Comparison of ENCODE assay signal across 17 cellular contexts in the genomic region with DNA sequence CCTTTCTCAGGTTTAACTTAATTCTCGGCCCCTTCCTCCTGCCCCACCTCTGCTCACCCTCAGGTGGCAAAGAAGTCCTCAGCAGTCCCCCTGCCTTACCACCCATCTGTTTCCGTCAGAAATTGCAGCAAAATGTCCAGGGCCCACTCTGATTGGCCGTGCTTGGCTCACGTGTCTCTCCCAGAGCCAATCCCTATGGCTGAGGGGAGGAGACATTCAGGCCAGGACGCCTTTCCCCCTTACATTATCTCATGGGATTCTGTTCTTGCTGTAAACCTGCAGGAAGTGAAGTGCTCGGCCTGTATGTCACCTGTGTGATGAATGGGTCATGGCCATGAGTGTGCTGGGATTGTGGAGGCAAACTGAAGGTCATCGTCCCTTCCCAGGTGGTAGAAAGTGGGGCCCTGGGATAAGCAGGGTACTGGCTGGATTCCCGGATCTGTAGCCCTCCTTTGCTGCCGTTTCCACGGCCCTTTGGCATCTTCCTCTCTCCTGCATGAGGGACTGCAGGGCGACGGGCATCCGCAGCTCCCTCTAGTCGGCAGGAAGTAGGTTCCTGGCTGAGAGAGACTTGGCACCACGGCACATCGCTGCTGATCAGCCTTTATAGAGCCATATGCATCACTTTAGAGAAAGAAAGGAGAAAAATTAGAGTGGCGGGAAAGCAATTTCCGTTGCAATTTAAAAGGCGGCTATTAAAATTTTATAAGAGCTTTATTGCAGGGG.
DNase-seq lines count a peak whose midpoint lies in the region; ATAC-seq, FAIRE-seq and TF ChIP-seq lines count a peak whose summit lies in the region.
"Had no signal": no experiment of that assay in that cellular context is flagged by ENCODE, and none has a peak within 500 bp of the region (broad histone marks: within the 10 kb centered on the region; RNA-seq: fewer than 3 reads in every experiment).

No MANE protein-coding gene starts in this region.

- DNase-seq in A172 (ENCODE audit: low spot score) (peak; percentile 25), K562 (ENCODE audit: extremely low read depth in 1 of 4, low spot score in 3 of 4) (peak; percentile 28 to 49 (median 40)), lung microvascular endothelial cell (ENCODE audit: low read depth in 2 of 2) (peak; percentile 61 to 83), COR-L47 (lab: John Stamatoyannopoulos, UW) (no peak), KBM-7 (no peak)
- no peak for DNase-seq in stimulated activated CD8-positive, alpha-beta memory T cell treated with anti-CD3 and anti-CD28 coated beads, Interleukin-4, amount 100 ng/mL, for 48 hours
- DNase-seq: activated CD4-positive, CD25-positive, alpha-beta regulatory T cell treated with anti-CD3 and anti-CD28 coated beads, Interleukin-2, amount 50 U/mL, for 72 hours; activated gamma-delta T cell; foreskin keratinocyte; NCI-H2029; stimulated activated CD4-positive, alpha-beta T cell treated with anti-CD3 and anti-CD28 coated beads, Interleukin-2, amount 100 ng/mL, for 48 hours had no signal

- H2AFZ ChIP-seq in K562 (ENCODE audit: low read depth, low read length), result 0 out of 2 replicates have a peak overlapping the region, but pooled peaks have one; percentile 1
- H2AFZ ChIP-seq: parathyroid adenoma had no signal

- WGBS in HUES64, result 91% methylated on average over 18 of the region's 19 CpGs
- WGBS in K562 (ENCODE audit: insufficient coverage, low coverage, missing lambda C conversion rate), result 28% methylated on average over 19 of the region's 19 CpGs

- TF ChIP-seq RAD21 in K562 (CRISPR knock-in tag; conservative IDR thresholded peaks at IDR 0.05 in 1 of 2, IDR thresholded peaks at IDR 0.05 in 1 of 2), result no peak

- H3K36me3 ChIP-seq in HUES64 (ENCODE audit: insufficient read depth, low read length), result no peaks in the 10 kb centered on the region
- no peaks in the 10 kb centered on the region for H3K36me3 ChIP-seq in K562 (ENCODE audit: control insufficient read depth, insufficient read depth, low read length)

- H3K27ac ChIP-seq in HUES64 (ENCODE audit: low read depth, low read length) (0 out of 2 replicates have a peak overlapping the region, but pooled peaks have one; percentile 1), K562 (ENCODE audit: extremely low read depth, low read depth, low read length) (no peak overlapping the region)
- H3K27ac ChIP-seq: foreskin keratinocyte, parathyroid adenoma had no signal

- TF ChIP-seq EP300 in K562 (IDR thresholded peaks at IDR 0.05; ENCODE audit: low read length), result no peak

- peaks cover 12% of the 10 kb centered on the region for H3K4me1 ChIP-seq in HUES64 (ENCODE audit: insufficient read depth, low read length)
- no peaks in the 10 kb centered on the region for H3K4me1 ChIP-seq in K562 (replicated peaks in 1 of 2; ENCODE audit: control insufficient read depth in 2 of 2, insufficient read depth in 2 of 2, low read length in 2 of 2)
- H3K4me1 ChIP-seq: foreskin keratinocyte, parathyroid adenoma had no signal

- no peak for FAIRE-seq in K562 (lab: Jason Lieb, UNC)
- FAIRE-seq: G401.6 had no signal

- intact Hi-C loops in K562 (cut with micrococcal nuclease), result no loop called here

- no peaks in the 10 kb centered on the region for H3K9me1 ChIP-seq in K562 (ENCODE audit: control insufficient read depth, insufficient read depth, low read length)

- in situ Hi-C loops in K562 (cut with MboI), result no loop called here
- in situ Hi-C loops in KBM-7 (cut with MboI; ENCODE audit: low pct_unique_long_range_greater_than_20kb, low sequenced_read_pairs), result no loop called here

- TF ChIP-seq CTCF in K562 (IDR thresholded peaks at IDR 0.05 in 2 of 3, conservative IDR thresholded peaks at IDR 0.05 in 1 of 3; ENCODE audit: insufficient read depth in 2 of 3, low read depth in 1 of 3, low read length in 3 of 3), result no peak

- no peak for TF ChIP-seq POLR2A in K562 (conservative IDR thresholded peaks at IDR 0.05)

- H3K27me3 ChIP-seq in HUES64 (ENCODE audit: insufficient read depth, low read length) (no peaks in the 10 kb centered on the region), K562 (ENCODE audit: control insufficient read depth in 2 of 2, insufficient read depth in 2 of 2, low read length in 2 of 2) (peaks cover 0 to 6% of the 10 kb centered on the region in 2 experiments; a peak in 1 of 5 replicates)
- H3K27me3 ChIP-seq: foreskin keratinocyte had no signal

- ATAC-seq in K562 (peak; percentile 87), GM18870 (IDR thresholded peaks at IDR 0.05; ENCODE audit: unreplicated experiment) (no peak)
- ATAC-seq: foreskin keratinocyte, left lobe of liver, Right ventricle myocardium inferior had no signal

- no peaks in the 10 kb centered on the region for H4K20me1 ChIP-seq in K562 (replicated peaks; ENCODE audit: control insufficient read depth, insufficient read depth, low read length)

- no peak overlapping the region for H3K9ac ChIP-seq in HUES64 (ENCODE audit: low read depth, low read length)
- no peak overlapping the region for H3K9ac ChIP-seq in K562 (ENCODE audit: insufficient read depth in 1 of 2, low read depth in 2 of 2, low read length in 2 of 2)
- H3K9ac ChIP-seq: parathyroid adenoma had no signal

- peak overlapping the region; percentile 19; the same call in 1 of the 2 replicates for H3K4me2 ChIP-seq in K562 (ENCODE audit: insufficient read depth, low read length)

- H3K79me2 ChIP-seq in K562 (ENCODE audit: control insufficient read depth, insufficient read depth, low read length), result no peaks in the 10 kb centered on the region

- BruUV-seq in K562 (replicated peaks; lab: Mats Ljungman, UMichigan), result no TSS peak

- no peak overlapping the region for H3K4me3 ChIP-seq in HUES64 (ENCODE audit: low read length)
- H3K4me3 ChIP-seq in K562, result no peak overlapping the region

- H3K9me3 ChIP-seq in HUES64 (ENCODE audit: insufficient read depth, low read depth, low read length) (no peaks in the 10 kb centered on the region), K562 (replicated peaks; ENCODE audit: control insufficient read depth, insufficient read depth, low read depth, low read length) (no peaks in the 10 kb centered on the region; the same call in 1 of the 2 replicates)

- POLR2A ChIA-PET in K562 (lab: Yijun Ruan, JAX), result no interaction called here

- CTCF ChIA-PET in K562 (lab: Yijun Ruan, JAX; ENCODE audit: low intra/inter-chr PET ratio), result no interaction called here

TF ChIP-seq in K562, 482 proteins besides CTCF, POLR2A, EP300 and RAD21 (continues in another document):
- no peak for TF ChIP-seq THAP7 (CRISPR knock-in tag; IDR thresholded peaks at IDR 0.05)
- no peak for TF ChIP-seq PRPF4 (IDR thresholded peaks at IDR 0.05; ENCODE audit: insufficient read depth, low read depth, low read length, poor library complexity, severe bottlenecking)
- no peak for TF ChIP-seq C11orf30 (IDR thresholded peaks at IDR 0.05; ENCODE audit: low read depth)
- TF ChIP-seq MED1 (CRISPR knock-in tag; IDR thresholded peaks at IDR 0.05; ENCODE audit: borderline replicate concordance), result no peak
- TF ChIP-seq PCBP2 (IDR thresholded peaks at IDR 0.05; ENCODE audit: low read depth, low read length, poor library complexity, severe bottlenecking), result no peak
- TF ChIP-seq HDAC3 (IDR thresholded peaks at IDR 0.05; ENCODE audit: borderline replicate concordance, partially characterized antibody), result no peak
- TF ChIP-seq, protein P1, sequence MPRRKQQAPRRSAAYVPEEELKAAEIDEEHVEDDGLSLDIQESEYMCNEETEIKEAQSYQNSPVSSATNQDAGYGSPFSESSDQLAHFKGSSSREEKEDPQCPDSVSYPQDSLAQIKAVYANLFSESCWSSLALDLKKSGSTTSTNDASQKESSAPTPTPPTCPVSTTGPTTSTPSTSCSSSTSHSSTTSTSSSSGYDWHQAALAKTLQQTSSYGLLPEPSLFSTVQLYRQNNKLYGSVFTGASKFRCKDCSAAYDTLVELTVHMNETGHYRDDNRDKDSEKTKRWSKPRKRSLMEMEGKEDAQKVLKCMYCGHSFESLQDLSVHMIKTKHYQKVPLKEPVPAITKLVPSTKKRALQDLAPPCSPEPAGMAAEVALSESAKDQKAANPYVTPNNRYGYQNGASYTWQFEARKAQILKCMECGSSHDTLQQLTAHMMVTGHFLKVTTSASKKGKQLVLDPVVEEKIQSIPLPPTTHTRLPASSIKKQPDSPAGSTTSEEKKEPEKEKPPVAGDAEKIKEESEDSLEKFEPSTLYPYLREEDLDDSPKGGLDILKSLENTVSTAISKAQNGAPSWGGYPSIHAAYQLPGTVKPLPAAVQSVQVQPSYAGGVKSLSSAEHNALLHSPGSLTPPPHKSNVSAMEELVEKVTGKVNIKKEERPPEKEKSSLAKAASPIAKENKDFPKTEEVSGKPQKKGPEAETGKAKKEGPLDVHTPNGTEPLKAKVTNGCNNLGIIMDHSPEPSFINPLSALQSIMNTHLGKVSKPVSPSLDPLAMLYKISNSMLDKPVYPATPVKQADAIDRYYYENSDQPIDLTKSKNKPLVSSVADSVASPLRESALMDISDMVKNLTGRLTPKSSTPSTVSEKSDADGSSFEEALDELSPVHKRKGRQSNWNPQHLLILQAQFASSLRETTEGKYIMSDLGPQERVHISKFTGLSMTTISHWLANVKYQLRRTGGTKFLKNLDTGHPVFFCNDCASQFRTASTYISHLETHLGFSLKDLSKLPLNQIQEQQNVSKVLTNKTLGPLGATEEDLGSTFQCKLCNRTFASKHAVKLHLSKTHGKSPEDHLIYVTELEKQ (CRISPR knock-in tag; IDR thresholded peaks at IDR 0.05), result no peak
- peak; percentile 23 for TF ChIP-seq MEIS2 (IDR thresholded peaks at IDR 0.05; ENCODE audit: partially characterized antibody)
- no peak for TF ChIP-seq KLF10 (CRISPR knock-in tag; IDR thresholded peaks at IDR 0.05)
- TF ChIP-seq NFIC (IDR thresholded peaks at IDR 0.05), result no peak
- TF ChIP-seq POLR2H (tag; IDR thresholded peaks at IDR 0.05; ENCODE audit: low read depth), result no peak
- TF ChIP-seq NEUROD1 (IDR thresholded peaks at IDR 0.05; ENCODE audit: borderline replicate concordance, low read depth, low read length, partially characterized antibody), result no peak
- no peak for TF ChIP-seq ZNF778 (CRISPR knock-in tag; IDR thresholded peaks at IDR 0.05)
- TF ChIP-seq DACH1 (IDR thresholded peaks at IDR 0.05; ENCODE audit: partially characterized antibody), result no peak
- no peak for TF ChIP-seq ZNF699 (CRISPR knock-in tag; IDR thresholded peaks at IDR 0.05; ENCODE audit: insufficient replicate concordance)
- TF ChIP-seq ZNF253 (CRISPR knock-in tag; conservative IDR thresholded peaks at IDR 0.05), result no peak
- no peak for TF ChIP-seq HMG20A (CRISPR knock-in tag; conservative IDR thresholded peaks at IDR 0.05)
- no peak for TF ChIP-seq HNRNPUL1 (IDR thresholded peaks at IDR 0.05; ENCODE audit: low read length)
- TF ChIP-seq MEF2D (tag; conservative IDR thresholded peaks at IDR 0.05; ENCODE audit: low read depth), result no peak

Comparison
In these comparisons a context has a peak if more than half of its experiments do, and no peak if none do; other contexts are left out.
1. DNase-seq: peak in A172 (single experiment), K562 (4 of 4) and lung microvascular endothelial cell (2 of 2); none in stimulated activated CD8-positive, alpha-beta memory T cell treated with anti-CD3 and anti-CD28 coated beads, Interleukin-4, amount 100 ng/mL, for 48 hours (single experiment), COR-L47 (single experiment) and KBM-7 (single experiment).